8 cellular contexts compared by ENCODE assay signal in the genomic region with DNA sequence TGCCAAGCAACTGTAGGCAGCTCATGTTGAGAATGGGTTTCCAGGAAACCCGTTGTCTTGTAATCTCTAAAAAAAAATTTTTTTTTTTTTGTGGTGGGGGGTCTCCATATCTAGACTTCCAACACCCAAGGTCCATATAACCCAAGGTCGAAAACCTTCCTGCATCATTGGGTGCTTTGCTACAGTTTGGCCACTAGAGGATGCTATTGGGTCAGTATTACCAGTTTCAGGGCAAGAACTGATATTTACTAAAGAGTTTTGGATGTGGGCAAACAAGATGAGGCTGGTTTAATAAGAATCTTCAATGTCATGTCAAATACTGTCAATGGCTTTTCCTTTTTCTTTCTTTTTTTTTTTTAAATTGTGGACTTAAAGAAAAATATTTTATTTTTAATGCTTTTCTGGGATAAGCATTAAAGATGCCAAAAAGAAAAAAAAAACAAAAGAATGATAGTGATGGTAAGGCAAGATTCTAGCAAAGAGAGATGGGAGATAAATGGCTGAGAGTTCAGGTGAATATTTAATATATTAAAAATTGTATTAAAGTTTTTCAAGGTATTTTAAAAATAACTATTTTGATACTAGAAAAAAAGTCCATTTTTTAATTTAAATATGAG.
DNase-seq lines count a peak whose midpoint lies in the region; ATAC-seq, FAIRE-seq and TF ChIP-seq lines count a peak whose summit lies in the region.

No MANE protein-coding gene starts in this region.

- no peaks in the 10 kb centered on the region for H4K20me1 ChIP-seq in mammary epithelial cell (ENCODE audit: insufficient read depth, low read length)
- no peaks in the 10 kb centered on the region for H4K20me1 ChIP-seq in keratinocyte (ENCODE audit: control insufficient read depth, extremely low read depth, insufficient read depth, low read length)

- DNase-seq in BJ (ENCODE audit: low read depth) (peak; percentile 6), GM18507 (ENCODE audit: extremely low spot score, insufficient read length, low read depth) (peak; percentile 30), NCI-H345 (lab: John Stamatoyannopoulos, UW) (peak; percentile 27), mammary epithelial cell (peak; percentile 41), keratinocyte (ENCODE audit: low read depth, low spot score) (peak; percentile 26), thyroid gland (no peak)

- POLR2A ChIA-PET in BJ (lab: Charles Lee), result no interaction called here

- peaks cover 3% of the 10 kb centered on the region for H3K9me3 Mint-ChIP-seq in stimulated activated memory B cell treated with anti-CD40 and anti-IgM and Interleukin-4, amounts not matched to agents 10 μg/mL and 1 μg/mL and 100 μg/mL, for 72 hours

- H3K27ac Mint-ChIP-seq in stimulated activated memory B cell treated with anti-CD40 and anti-IgM and Interleukin-4, amounts not matched to agents 10 μg/mL and 1 μg/mL and 100 μg/mL, for 72 hours, result no peak overlapping the region

- FAIRE-seq in GM18507 (lab: Jason Lieb, UNC), result peak; percentile 75
- peak; percentile 77 for FAIRE-seq in keratinocyte (lab: Jason Lieb, UNC)

- no peak overlapping the region for H3K4me3 ChIP-seq in BJ (ENCODE audit: low read depth, low read length)
- no peak overlapping the region for H3K4me3 ChIP-seq in mammary epithelial cell (replicated peaks in 1 of 3; ENCODE audit: insufficient read depth in 1 of 3, low read depth in 2 of 3, low read length in 3 of 3)
- no peak overlapping the region for H3K4me3 ChIP-seq in keratinocyte (ENCODE audit: control insufficient read depth in 2 of 3, extremely low read depth in 1 of 3, insufficient read depth in 2 of 3, low read depth in 1 of 3, low read length in 3 of 3)
- no peak overlapping the region for H3K4me3 ChIP-seq in thyroid gland (replicated peaks in 1 of 3)

- intact Hi-C loops in mammary epithelial cell (cut with micrococcal nuclease) (loop anchor here (1.0 to 5.0 kb wide), 6 partner anchors 16 to 883 kb away; a partner anchor contains a TSS), thyroid gland (cut with DNase I) (no loop called here)

- H3K4me3 Mint-ChIP-seq in stimulated activated memory B cell treated with anti-CD40 and anti-IgM and Interleukin-4, amounts not matched to agents 10 μg/mL and 1 μg/mL and 100 μg/mL, for 72 hours, result no peak overlapping the region

- CTCF ChIA-PET in BJ (lab: Yijun Ruan, JAX) (interaction anchor here (0.7 to 1.8 kb wide), 10 partner anchors 12 to 199 kb away, joined by 3 to 14 read pairs (median 4); no protein-coding TSS in a partner anchor), mammary epithelial cell (lab: Charles Lee; ENCODE audit: low non-redundant PET) (no interaction called here)

- dilution Hi-C loops in mammary epithelial cell (cut with HindIII; ENCODE audit: low sequenced_read_pairs), result no loop called here
- dilution Hi-C loops in keratinocyte (cut with MboI; ENCODE audit: extremely low pct_ligation_motif_present, low sequenced_read_pairs), result no loop called here

- H3K9me1 ChIP-seq in keratinocyte (ENCODE audit: control insufficient read depth, extremely low read depth, insufficient read depth, low read length), result no peaks in the 10 kb centered on the region

- 0% methylated on average over 2 of the region's 2 CpGs for WGBS in mammary epithelial cell (ENCODE audit: low coverage, missing lambda C conversion rate)
- 13 to 16% methylated on average over 2 of the region's 2 CpGs for WGBS in thyroid gland, 2 donors

- in situ Hi-C loops in mammary epithelial cell (cut with MboI; ENCODE audit: low sequenced_read_pairs in 2 of 2), result no loop called here

- no peak for TF ChIP-seq POLR2A in thyroid gland (IDR thresholded peaks at IDR 0.05)

- TF ChIP-seq CTCF in BJ (IDR thresholded peaks at IDR 0.05; ENCODE audit: insufficient read depth, low read depth, low read length), result peak; percentile 99
- peak; percentile 100 for TF ChIP-seq CTCF in mammary epithelial cell (conservative IDR thresholded peaks at IDR 0.05 in 1 of 2, IDR thresholded peaks at IDR 0.05 in 1 of 2; ENCODE audit: extremely low read depth in 1 of 2, insufficient read depth in 1 of 2, low read depth in 1 of 2, low read length in 2 of 2)
- TF ChIP-seq CTCF in keratinocyte (optimal IDR thresholded peaks at IDR 0.05 in 1 of 3, IDR thresholded peaks at IDR 0.05 in 1 of 3, conservative IDR thresholded peaks at IDR 0.05 in 1 of 3; ENCODE audit: extremely low read depth in 1 of 3, insufficient read depth in 2 of 3, low read length in 3 of 3), result peak; percentile 85 to 97 (median 96)
- peak; percentile 86 to 98 (median 88) for TF ChIP-seq CTCF in thyroid gland (IDR thresholded peaks at IDR 0.05)

- H3K4me2 ChIP-seq in mammary epithelial cell (ENCODE audit: insufficient read depth, low read depth, low read length), result no peak overlapping the region
- no peak overlapping the region for H3K4me2 ChIP-seq in keratinocyte (ENCODE audit: control insufficient read depth, extremely low read depth, insufficient read depth, low read depth, low read length)

- H3K9me3 ChIP-seq in mammary epithelial cell (replicated peaks; ENCODE audit: insufficient read depth, low read length) (no peaks in the 10 kb centered on the region), keratinocyte (ENCODE audit: control insufficient read depth, low read depth, low read length) (no peaks in the 10 kb centered on the region), thyroid gland (no peaks in the 10 kb centered on the region)

- H3K4me1 ChIP-seq in mammary epithelial cell (ENCODE audit: insufficient read depth, low read length), result peaks cover 4% of the 10 kb centered on the region
- H3K4me1 ChIP-seq in keratinocyte (ENCODE audit: control insufficient read depth, extremely low read depth, insufficient read depth, low read length), result peaks cover 5% of the 10 kb centered on the region
- no peaks in the 10 kb centered on the region for H3K4me1 ChIP-seq in thyroid gland

- no peaks in the 10 kb centered on the region for H3K4me1 Mint-ChIP-seq in stimulated activated memory B cell treated with anti-CD40 and anti-IgM and Interleukin-4, amounts not matched to agents 10 μg/mL and 1 μg/mL and 100 μg/mL, for 72 hours

- no TSS peak for BruUV-seq in mammary epithelial cell (replicated peaks; lab: Mats Ljungman, UMichigan)

- H3K36me3 Mint-ChIP-seq in stimulated activated memory B cell treated with anti-CD40 and anti-IgM and Interleukin-4, amounts not matched to agents 10 μg/mL and 1 μg/mL and 100 μg/mL, for 72 hours, result no peaks in the 10 kb centered on the region

- H3K79me2 ChIP-seq in mammary epithelial cell (ENCODE audit: insufficient read depth, low read length), result no peaks in the 10 kb centered on the region
- no peaks in the 10 kb centered on the region for H3K79me2 ChIP-seq in keratinocyte (ENCODE audit: control insufficient read depth, insufficient read depth, low read length)

- ATAC-seq in stimulated activated memory B cell treated with anti-CD40 and anti-IgM and Interleukin-4, amounts not matched to agents 10 μg/mL and 1 μg/mL and 100 μg/mL, for 72 hours, result no peak
- ATAC-seq in HG02798 (IDR thresholded peaks at IDR 0.05; ENCODE audit: poor library complexity, unreplicated experiment), result no peak

- H2AFZ ChIP-seq in mammary epithelial cell (ENCODE audit: low read depth, low read length) (no peak overlapping the region), keratinocyte (ENCODE audit: control insufficient read depth, low read length) (no peak overlapping the region)

- H3K9ac ChIP-seq in mammary epithelial cell (ENCODE audit: insufficient read depth, low read length) (no peak overlapping the region), keratinocyte (ENCODE audit: control insufficient read depth, extremely low read depth, insufficient read depth, low read length) (no peak overlapping the region)

- H3K27me3 ChIP-seq in BJ (ENCODE audit: control insufficient read depth, insufficient read depth, low read length), result no peaks in the 10 kb centered on the region
- H3K27me3 ChIP-seq in mammary epithelial cell (ENCODE audit: insufficient read depth, low read length), result no peaks in the 10 kb centered on the region
- no peaks in the 10 kb centered on the region for H3K27me3 ChIP-seq in keratinocyte (ENCODE audit: control insufficient read depth, extremely low read depth, insufficient read depth, low read length)
- H3K27me3 ChIP-seq in thyroid gland, result no peaks in the 10 kb centered on the region

- no peaks in the 10 kb centered on the region for H3K36me3 ChIP-seq in BJ (ENCODE audit: control insufficient read depth, insufficient read depth, low read length)
- H3K36me3 ChIP-seq in mammary epithelial cell (ENCODE audit: insufficient read depth, low read length), result no peaks in the 10 kb centered on the region
- H3K36me3 ChIP-seq in keratinocyte (ENCODE audit: control insufficient read depth in 2 of 2, extremely low read depth in 1 of 2, insufficient read depth in 2 of 2, low read length in 2 of 2), result peaks cover 6 to 14% of the 10 kb centered on the region in 2 experiments
- H3K36me3 ChIP-seq in thyroid gland, result no peaks in the 10 kb centered on the region

- H3K27ac ChIP-seq in mammary epithelial cell (ENCODE audit: insufficient read depth, low read depth, low read length), result no peak overlapping the region
- no peak overlapping the region for H3K27ac ChIP-seq in keratinocyte (ENCODE audit: control insufficient read depth, insufficient read depth, low read length)
- no peak overlapping the region for H3K27ac ChIP-seq in thyroid gland

- peaks cover 28% of the 10 kb centered on the region for H3K27me3 Mint-ChIP-seq in stimulated activated memory B cell treated with anti-CD40 and anti-IgM and Interleukin-4, amounts not matched to agents 10 μg/mL and 1 μg/mL and 100 μg/mL, for 72 hours

Comparison
In these comparisons a context has a peak if more than half of its experiments do, and no peak if none do; other contexts are left out.
1. DNase-seq: peak in BJ (single experiment), GM18507 (single experiment), NCI-H345 (single experiment), mammary epithelial cell (single experiment) and keratinocyte (single experiment); none in thyroid gland (0 of 2).
2. Peak in every context shown above with its lines, with median percentiles within 50 percentile points of each other: CTCF ChIP-seq.